ENCODE assay signal across 8 cellular contexts in the genomic region with DNA sequence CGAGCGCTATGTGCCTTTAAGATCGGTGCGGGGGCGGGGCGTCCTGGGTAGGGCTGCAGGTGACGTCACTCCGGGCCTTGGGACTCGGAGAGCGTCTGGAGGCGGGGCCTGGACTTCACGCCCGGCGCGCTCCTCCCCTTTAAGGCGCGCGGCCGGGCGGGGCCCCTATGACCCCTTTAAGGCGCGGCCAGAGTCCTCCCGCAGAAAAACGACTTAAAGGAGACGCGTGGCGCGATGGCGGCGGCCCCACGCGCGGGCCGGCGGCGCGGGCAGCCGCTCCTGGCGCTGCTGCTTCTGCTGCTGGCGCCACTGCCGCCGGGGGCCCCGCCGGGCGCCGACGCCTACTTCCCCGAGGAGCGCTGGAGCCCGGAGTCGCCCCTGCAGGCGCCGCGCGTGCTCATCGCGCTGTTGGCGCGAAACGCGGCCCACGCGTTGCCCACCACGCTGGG. TPM values are rescaled to one million over a fixed set of nuclear protein-coding genes. Genes with fewer than 3 reads are reported as not detected.
DNase-seq lines count a peak whose midpoint lies in the region; ATAC-seq and TF ChIP-seq lines count a peak whose summit lies in the region.

A gene (plus strand): TSS at position 170 of the 449 bp plus-strand sequence. CDS start 65 bp downstream, at position 235.

- H3K27ac ChIP-seq in coronary artery = peak within 1 kb of the TSS; percentile 22 to 89

- peak; percentile 97 for ATAC-seq in GM19324 (IDR thresholded peaks at IDR 0.05; ENCODE audit: low FRiP score, unreplicated experiment)
- peak; percentile 87 for ATAC-seq in HG03520 (IDR thresholded peaks at IDR 0.05; ENCODE audit: unreplicated experiment)

- H3K27me3 Mint-ChIP-seq in activated CD4-positive, alpha-beta T cell treated with anti-CD3 and anti-CD28 coated beads, Interleukin-2, amount 10 ng/mL, durations not matched to agents 7 days and 5 days = no peaks in the 10 kb centered on the region

- no peaks in the 10 kb centered on the region for H3K9me3 Mint-ChIP-seq in activated CD4-positive, alpha-beta T cell treated with anti-CD3 and anti-CD28 coated beads, Interleukin-2, amount 10 ng/mL, durations not matched to agents 7 days and 5 days

- TF ChIP-seq CTCF in coronary artery (IDR thresholded peaks at IDR 0.05) = no peak

- DNase-seq in AML-193 (lab: John Stamatoyannopoulos, UW) (peak; percentile 98 to 99), NCI-H748 (lab: John Stamatoyannopoulos, UW; ENCODE audit: unreplicated experiment) (peak; percentile 94), coronary artery (ENCODE audit: low spot score) (peak; percentile 97), left kidney (ENCODE audit: low read depth, low spot score) (peak; percentile 99)
- DNase-seq in activated CD4-positive, alpha-beta T cell treated with anti-CD3 and anti-CD28 coated beads, Interleukin-2, amount 10 ng/mL, durations not matched to agents 7 days and 5 days = peak; percentile 99
- DNase-seq in stimulated activated CD4-positive, alpha-beta T cell treated with anti-CD3 and anti-CD28 coated beads, Interleukin-1b, Interleukin-23, amount 100 ng/mL, for 48 hours = peak; percentile 99

- CTCF ChIA-PET in activated CD4-positive, alpha-beta T cell treated with anti-CD3 and anti-CD28 coated beads, Interleukin-2, amount 10 ng/mL, durations not matched to agents 7 days and 5 days (lab: Charles Lee) = no interaction called here

- peaks cover 20% of the 10 kb centered on the region for H3K4me1 Mint-ChIP-seq in activated CD4-positive, alpha-beta T cell treated with anti-CD3 and anti-CD28 coated beads, Interleukin-2, amount 10 ng/mL, durations not matched to agents 7 days and 5 days

- POLR2A ChIA-PET in activated CD4-positive, alpha-beta T cell treated with anti-CD3 and anti-CD28 coated beads, Interleukin-2, amount 10 ng/mL, durations not matched to agents 7 days and 5 days (lab: Charles Lee) = no interaction called here

- H3K36me3 Mint-ChIP-seq in activated CD4-positive, alpha-beta T cell treated with anti-CD3 and anti-CD28 coated beads, Interleukin-2, amount 10 ng/mL, durations not matched to agents 7 days and 5 days (ENCODE audit: low read depth) = peaks cover 19% of the 10 kb centered on the region

- peak within 1 kb of the TSS; percentile 82 for H3K27ac Mint-ChIP-seq in activated CD4-positive, alpha-beta T cell treated with anti-CD3 and anti-CD28 coated beads, Interleukin-2, amount 10 ng/mL, durations not matched to agents 7 days and 5 days

- H3K4me3 Mint-ChIP-seq in activated CD4-positive, alpha-beta T cell treated with anti-CD3 and anti-CD28 coated beads, Interleukin-2, amount 10 ng/mL, durations not matched to agents 7 days and 5 days = peak within 1 kb of the TSS; percentile 82

- peak within 1 kb of the TSS; percentile 96 for H3K4me3 ChIP-seq in coronary artery

RNA-seq across cellular contexts. Expression of the gene that starts here (rescaled TPM):
- total RNA-seq in activated CD4-positive, alpha-beta T cell treated with anti-CD3 and anti-CD28 coated beads, Interleukin-2, amount 10 ng/mL, durations not matched to agents 7 days and 5 days = 10 to 100 TPM; 55.4 to 62.0 TPM

Comparison
In these comparisons a context has a peak if more than half of its experiments do, and no peak if none do; other contexts are left out.
1. Peak in every context shown above with its lines: DNase-seq, ATAC-seq, H3K4me3 ChIP-seq and H3K27ac ChIP-seq.